Comparison of ENCODE assay signal across 16 cellular contexts in the genomic region with DNA sequence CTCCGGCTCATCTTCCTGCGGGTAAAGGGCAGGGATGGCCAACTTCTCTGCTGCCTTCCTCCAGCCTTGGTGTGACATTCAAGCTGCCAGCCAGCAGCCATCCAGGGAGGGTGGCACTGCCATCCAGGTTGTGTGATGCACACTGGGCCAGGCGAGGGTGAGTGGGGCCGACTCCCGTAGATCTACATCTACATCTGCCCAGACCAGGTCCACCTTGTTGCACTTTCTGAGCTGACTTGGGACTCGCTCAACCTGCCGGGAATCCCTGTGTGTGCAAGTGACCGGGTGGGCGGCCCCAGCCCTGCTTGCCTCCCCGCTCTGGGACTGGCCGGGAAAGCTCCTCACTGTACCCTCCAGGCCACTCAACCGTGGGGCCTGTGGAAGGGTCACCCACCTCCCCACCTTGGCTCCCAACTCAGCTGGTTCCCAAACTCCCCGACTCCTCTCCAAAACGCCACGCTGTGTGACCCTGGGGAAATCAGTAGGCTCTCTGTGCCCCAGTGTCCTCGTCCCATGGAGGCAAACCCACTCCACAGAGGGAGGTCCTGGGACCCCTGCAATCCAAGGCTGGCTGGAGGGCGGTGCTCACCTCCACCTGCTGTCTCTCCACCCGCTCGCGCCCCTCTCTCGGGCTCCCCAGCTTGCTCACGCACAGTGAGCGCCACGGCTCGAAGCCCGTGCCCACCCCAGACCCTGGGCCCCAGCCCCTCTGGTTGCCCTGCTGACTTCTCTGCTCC. TPM values are rescaled to one million over a fixed set of nuclear protein-coding genes. Genes with fewer than 3 reads are reported as not detected.
DNase-seq lines count a peak whose midpoint lies in the region; ATAC-seq and TF ChIP-seq lines count a peak whose summit lies in the region.
"Had no signal": no experiment of that assay in that cellular context is flagged by ENCODE, and none has a peak within 500 bp of the region (broad histone marks: within the 10 kb centered on the region; RNA-seq: fewer than 3 reads in every experiment).

No MANE protein-coding gene starts in this region.

- H4K20me1 ChIP-seq in BLaER1: peaks cover 87% of the 10 kb centered on the region
- no peaks in the 10 kb centered on the region for H4K20me1 ChIP-seq in PC-3 (ENCODE audit: low read length)

- H3K4me1 ChIP-seq in BLaER1 (peaks cover 90% of the 10 kb centered on the region), PC-3 (ENCODE audit: insufficient read depth, low read length) (no peaks in the 10 kb centered on the region), psoas muscle (peaks cover 20% of the 10 kb centered on the region)

- H3K4me3 ChIP-seq in BLaER1 (no peak overlapping the region), PC-3 (ENCODE audit: low read length) (no peak overlapping the region), psoas muscle (no peak overlapping the region)
- H3K4me3 ChIP-seq: GM23248 had no signal

- 75 to 78% (median 77%) methylated on average over 26 of the region's 26 CpGs for WGBS in psoas muscle, 3 donors

- H3F3A ChIP-seq in PC-3 (ENCODE audit: low read length, unreplicated experiment): no peaks in the 10 kb centered on the region

- H3K27ac ChIP-seq in BLaER1 (0 out of 2 replicates have a peak overlapping the region, but pooled peaks have one; percentile 13), PC-3 (ENCODE audit: low read length) (no peak overlapping the region), psoas muscle (peak overlapping the region; percentile 96)
- H3K27ac ChIP-seq: GM23248, KMS-11 had no signal

- H3K36me3 ChIP-seq in BLaER1: peaks cover 76% of the 10 kb centered on the region
- H3K36me3 ChIP-seq in PC-3 (ENCODE audit: low read depth, low read length): no peaks in the 10 kb centered on the region
- peaks cover 0 to 26% of the 10 kb centered on the region in 2 donors for H3K36me3 ChIP-seq in psoas muscle (ENCODE audit: insufficient read depth in 1 of 2, low read depth in 1 of 2)

- H3K27me3 ChIP-seq in BLaER1 (no peaks in the 10 kb centered on the region), PC-3 (ENCODE audit: low read length) (no peaks in the 10 kb centered on the region), psoas muscle (ENCODE audit: insufficient read depth in 3 of 3, low read length in 2 of 3) (no peaks in the 10 kb centered on the region)

- H3K4me2 ChIP-seq in BLaER1 (peak overlapping the region; percentile 86), PC-3 (ENCODE audit: low read length) (no peak overlapping the region)
- H3K4me2 ChIP-seq: KMS-11 had no signal

- H3K9ac ChIP-seq in BLaER1: no peak overlapping the region
- no peak overlapping the region for H3K9ac ChIP-seq in PC-3 (ENCODE audit: low read length)
- H3K9ac ChIP-seq: GM23248, KMS-11 had no signal

- H3K4me3 Mint-ChIP-seq in glutamatergic neuron (ENCODE audit: unreplicated experiment) (no peak overlapping the region), mesothelial cell of epicardium (no peak overlapping the region)
- no peak overlapping the region for H3K4me3 Mint-ChIP-seq in activated naive CD4-positive, alpha-beta T cell treated with anti-CD3 and anti-CD28 coated beads, Interleukin-2, amount 10 ng/mL, durations not matched to agents 7 days and 5 days
- H3K4me3 Mint-ChIP-seq: CD4-positive, alpha-beta memory T cell; HFFc6 had no signal

- H3K4me1 Mint-ChIP-seq in glutamatergic neuron (ENCODE audit: low read depth, unreplicated experiment) (no peaks in the 10 kb centered on the region), mesothelial cell of epicardium (no peaks in the 10 kb centered on the region)
- H3K4me1 Mint-ChIP-seq in activated naive CD4-positive, alpha-beta T cell treated with anti-CD3 and anti-CD28 coated beads, Interleukin-2, amount 10 ng/mL, durations not matched to agents 7 days and 5 days: no peaks in the 10 kb centered on the region
- H3K4me1 Mint-ChIP-seq: CD4-positive, alpha-beta memory T cell had no signal

- H3K27ac Mint-ChIP-seq in glutamatergic neuron (ENCODE audit: unreplicated experiment) (no peak overlapping the region), mesothelial cell of epicardium (no peak overlapping the region)
- H3K27ac Mint-ChIP-seq in activated naive CD4-positive, alpha-beta T cell treated with anti-CD3 and anti-CD28 coated beads, Interleukin-2, amount 10 ng/mL, durations not matched to agents 7 days and 5 days: no peak overlapping the region
- H3K27ac Mint-ChIP-seq: CD4-positive, alpha-beta memory T cell; HFFc6 had no signal

- TF ChIP-seq CTCF in PC-3 (conservative IDR thresholded peaks at IDR 0.05; ENCODE audit: low read depth, low read length): no peak
- TF ChIP-seq CTCF in glutamatergic neuron (IDR thresholded peaks at IDR 0.05; ENCODE audit: partially characterized antibody, unreplicated experiment): no peak
- TF ChIP-seq CTCF in psoas muscle (IDR thresholded peaks at IDR 0.05): no peak
- TF ChIP-seq CTCF in mesothelial cell of epicardium (IDR thresholded peaks at IDR 0.05; ENCODE audit: unreplicated experiment): no peak

- DNase-seq in PC-3 (no peak), glutamatergic neuron (peak; percentile 13), psoas muscle (peak; percentile 13 to 51), mesothelial cell of epicardium (ENCODE audit: low spot score in 2 of 2, unreplicated experiment in 2 of 2) (no peak), cerebellar cortex (ENCODE audit: low spot score) (no peak)
- DNase-seq in activated naive CD4-positive, alpha-beta T cell treated with anti-CD3 and anti-CD28 coated beads, Interleukin-2, amount 10 ng/mL, durations not matched to agents 7 days and 5 days: no peak
- DNase-seq: ACHN, DMS79, HFFc6, NCI-H1092, NCI-H1694, NCI-H69 had no signal

- CTCF ChIA-PET in PC-3 (lab: Charles Lee): no interaction called here
- CTCF ChIA-PET in activated naive CD4-positive, alpha-beta T cell treated with anti-CD3 and anti-CD28 coated beads, Interleukin-2, amount 10 ng/mL, durations not matched to agents 7 days and 5 days (lab: Charles Lee): interaction anchor here (0.7 kb wide), 1 partner anchor 64 kb away, joined by 3 read pairs; no protein-coding TSS in a partner anchor

- intact Hi-C loops in PC-3 (cut with micrococcal nuclease) (no loop called here), psoas muscle (cut with DNase I) (loop anchor here (2.0 to 5.0 kb wide), 2 partner anchors 13 to 62 kb away; no protein-coding TSS in a partner anchor)

- H3K9me3 Mint-ChIP-seq in glutamatergic neuron (ENCODE audit: unreplicated experiment): peaks cover 2% of the 10 kb centered on the region
- no peaks in the 10 kb centered on the region for H3K9me3 Mint-ChIP-seq in activated naive CD4-positive, alpha-beta T cell treated with anti-CD3 and anti-CD28 coated beads, Interleukin-2, amount 10 ng/mL, durations not matched to agents 7 days and 5 days
- no peaks in the 10 kb centered on the region for H3K9me3 Mint-ChIP-seq in mesothelial cell of epicardium
- H3K9me3 Mint-ChIP-seq: CD4-positive, alpha-beta memory T cell; HFFc6 had no signal

- H3K27me3 Mint-ChIP-seq in glutamatergic neuron (ENCODE audit: unreplicated experiment): peaks cover 4% of the 10 kb centered on the region
- peaks cover 4% of the 10 kb centered on the region for H3K27me3 Mint-ChIP-seq in activated naive CD4-positive, alpha-beta T cell treated with anti-CD3 and anti-CD28 coated beads, Interleukin-2, amount 10 ng/mL, durations not matched to agents 7 days and 5 days
- no peaks in the 10 kb centered on the region for H3K27me3 Mint-ChIP-seq in mesothelial cell of epicardium (ENCODE audit: low read depth)
- H3K27me3 Mint-ChIP-seq: CD4-positive, alpha-beta memory T cell had no signal

- ATAC-seq in PC-3: peak; percentile 37
- peak in 1 of 4 donors; percentile 4 for ATAC-seq in psoas muscle

- 0 out of 2 replicates have a peak, but pooled peaks cover 4% of the 10 kb centered on the region for H3K79me2 ChIP-seq in PC-3 (ENCODE audit: low read length)

- no TSS peak for BruUV-seq in PC-3 (replicated peaks; lab: Mats Ljungman, UMichigan)

- no peaks in the 10 kb centered on the region for H3K9me2 ChIP-seq in PC-3 (replicated peaks; ENCODE audit: low read length)

- no peaks in the 10 kb centered on the region for H3K36me3 Mint-ChIP-seq in glutamatergic neuron (ENCODE audit: unreplicated experiment)
- no peaks in the 10 kb centered on the region for H3K36me3 Mint-ChIP-seq in activated naive CD4-positive, alpha-beta T cell treated with anti-CD3 and anti-CD28 coated beads, Interleukin-2, amount 10 ng/mL, durations not matched to agents 7 days and 5 days
- no peaks in the 10 kb centered on the region for H3K36me3 Mint-ChIP-seq in mesothelial cell of epicardium
- H3K36me3 Mint-ChIP-seq: CD4-positive, alpha-beta memory T cell had no signal

- H3K9me3 ChIP-seq in BLaER1: no peaks in the 10 kb centered on the region
- no peaks in the 10 kb centered on the region for H3K9me3 ChIP-seq in PC-3 (ENCODE audit: low read length)
- H3K9me3 ChIP-seq in psoas muscle: no peaks in the 10 kb centered on the region

- POLR2A ChIA-PET in PC-3 (lab: Charles Lee; ENCODE audit: unreplicated experiment): no interaction called here

- no peak overlapping the region for H2AFZ ChIP-seq in PC-3 (ENCODE audit: low read length)
- H2AFZ ChIP-seq: GM23248 had no signal

RNA-seq across cellular contexts. Expression of gene JAG2, which starts 14.7 kb away (rescaled TPM):
- 57.1 and 59.3 TPM in 2 replicates for total RNA-seq in PC-3 (2014; rRNA removed)
- total RNA-seq in glutamatergic neuron (ENCODE audit: unreplicated experiment): 84.1 TPM
- 10 to 100 TPM; 18.4 to 34.0 (median 28.2) TPM for total RNA-seq in psoas muscle
- 10 to 100 TPM; 10.6 to 25.9 (median 10.6) TPM for polyA plus RNA-seq in psoas muscle
- total RNA-seq in mesothelial cell of epicardium: 33.7 to 38.9 TPM (median 33.9 TPM) in 3 replicates
- polyA plus RNA-seq: CD4-positive, alpha-beta memory T cell; GM23248 had no signal

RNA-seq across cellular contexts. Expression of gene NUDT14, which starts 27.2 kb away (rescaled TPM):
- 50.8 and 82.1 TPM in 2 replicates for total RNA-seq in PC-3 (2014; rRNA removed)
- 114 TPM for total RNA-seq in glutamatergic neuron (ENCODE audit: unreplicated experiment)
- 10 to 100 TPM; 23.3 to 44.5 (median 24.6) TPM for total RNA-seq in psoas muscle
- 10 to 100 TPM; 14.7 to 45.4 (median 22.3) TPM for polyA plus RNA-seq in psoas muscle
- total RNA-seq in mesothelial cell of epicardium: 68.4 to 75.0 TPM (median 71.3 TPM) in 3 replicates

Comparison
In these comparisons a context has a peak if more than half of its experiments do, and no peak if none do; other contexts are left out.
1. DNase-seq: peak in glutamatergic neuron (single experiment) and psoas muscle (2 of 2); none in PC-3 (single experiment), activated naive CD4-positive, alpha-beta T cell treated with anti-CD3 and anti-CD28 coated beads, Interleukin-2, amount 10 ng/mL, durations not matched to agents 7 days and 5 days (single experiment), mesothelial cell of epicardium (0 of 2) and cerebellar cortex (single experiment).